In genomic region chr20:48387675-48388074, GRCh38 we compare ENCODE assay signal across 25 cellular contexts.
DNase-seq lines count a peak whose midpoint lies in the region; ATAC-seq and TF ChIP-seq lines count a peak whose summit lies in the region.
"Had no signal": no experiment of that assay in that cellular context is flagged by ENCODE, and none has a peak within 500 bp of the region (broad histone marks: within the 10 kb centered on the region; RNA-seq: fewer than 3 reads in every experiment).

No MANE protein-coding gene starts in this region.

- ATAC-seq in HG03432 (IDR thresholded peaks at IDR 0.05; ENCODE audit: unreplicated experiment) (no peak), GM19035 (IDR thresholded peaks at IDR 0.05; ENCODE audit: unreplicated experiment) (no peak)
- ATAC-seq: GM23338 had no signal

- H3K27me3 ChIP-seq in GM23248 (replicated peaks; ENCODE audit: insufficient read depth): no peaks in the 10 kb centered on the region; the same call in none of the 2 replicates
- H3K27me3 ChIP-seq in WERI-Rb-1 (ENCODE audit: insufficient read depth, low read depth, severe bottlenecking): no peaks in the 10 kb centered on the region
- no peaks in the 10 kb centered on the region for H3K27me3 ChIP-seq in iPS-15b (ENCODE audit: control insufficient read depth, insufficient read depth, low read length)

- in situ Hi-C loops in GM23248 (cut with MboI): no loop called here

- no peak overlapping the region for H3K9ac ChIP-seq in GM23248
- peak overlapping the region; percentile 54 for H3K9ac ChIP-seq in iPS-15b (ENCODE audit: low read depth, low read length)

- no peaks in the 10 kb centered on the region for H4K20me1 ChIP-seq in GM23248 (ENCODE audit: insufficient read depth)

- no peaks in the 10 kb centered on the region for H3K36me3 ChIP-seq in GM23248 (ENCODE audit: low read depth)
- no peaks in the 10 kb centered on the region for H3K36me3 ChIP-seq in WERI-Rb-1
- H3K36me3 ChIP-seq in iPS-15b (ENCODE audit: control insufficient read depth, insufficient read depth, low read length): no peaks in the 10 kb centered on the region
- H3K36me3 ChIP-seq: HAP-1 had no signal

- no peaks in the 10 kb centered on the region for H3K79me2 ChIP-seq in GM23248 (ENCODE audit: insufficient read depth)

- DNase-seq in NCI-H82 (lab: John Stamatoyannopoulos, UW): peak; percentile 52
- no peak for DNase-seq in NCI-H82 treated with DMSO at 0.1 percent for 48 hours (lab: John Stamatoyannopoulos, UW; ENCODE audit: unreplicated experiment)
- peak; percentile 13 for DNase-seq in GM23248
- peak; percentile 23 for DNase-seq in WERI-Rb-1
- no peak for DNase-seq in activated effector memory CD4-positive, alpha-beta T cell treated with anti-CD3 and anti-CD28 coated beads, Interleukin-2, amount 50 U/mL, for 16 hours
- DNase-seq: 8988T, ACHN, Calu3, DND-41, HFFc6, KBM-7, MV-4-11, NCI-H1105 treated with DMSO at 0.1 percent for 48 hours, NCI-H2029, NCI-H2171, NCI-H226, NCI-H510A, SHP77 treated with DMSO at 0.1 percent for 48 hours, T-helper 1 cell had no signal

- H3K27ac ChIP-seq in GM23248 (no peak overlapping the region), WERI-Rb-1 (no peak overlapping the region)
- H3K27ac ChIP-seq: RWPE1 had no signal

- peak; percentile 29; the same call in 1 of the 2 replicates for TF ChIP-seq CTCF in WERI-Rb-1 (IDR thresholded peaks at IDR 0.05; ENCODE audit: low read depth, low read length)

- H3K4me2 ChIP-seq in GM23248 (ENCODE audit: unreplicated experiment): no peak overlapping the region
- H3K4me2 ChIP-seq: GM23338 had no signal

- no peak overlapping the region for H3K4me3 ChIP-seq in GM23248
- H3K4me3 ChIP-seq in WERI-Rb-1 (ENCODE audit: low read depth, low read length): no peak overlapping the region
- no peak overlapping the region for H3K4me3 ChIP-seq in iPS-15b (ENCODE audit: low read depth, low read length)
- H3K4me3 ChIP-seq: GM23338, HAP-1 had no signal

- H3F3A ChIP-seq in GM23248 (ENCODE audit: insufficient read depth): no peaks in the 10 kb centered on the region

- H3K4me1 ChIP-seq in GM23248 (ENCODE audit: insufficient read depth) (no peaks in the 10 kb centered on the region), iPS-15b (ENCODE audit: control insufficient read depth, insufficient read depth, low read length) (peaks cover 5% of the 10 kb centered on the region)
- H3K4me1 ChIP-seq: HAP-1 had no signal

- no peaks in the 10 kb centered on the region for H3K9me2 ChIP-seq in GM23248 (ENCODE audit: insufficient read depth)

- H2AFZ ChIP-seq in GM23248: no peak overlapping the region
- H2AFZ ChIP-seq: GM23338 had no signal

- 35 to 36% methylated on average over 5 of the region's 5 CpGs for WGBS in GM23248 (ENCODE audit: low coverage in 1 of 2, low lambda C conversion rate in 2 of 2, missing lambda C conversion rate in 2 of 2), 2 experiments

- H3K9me3 ChIP-seq in GM23248 (ENCODE audit: low read depth) (no peaks in the 10 kb centered on the region), WERI-Rb-1 (ENCODE audit: severe bottlenecking) (peaks cover 8% of the 10 kb centered on the region), iPS-15b (ENCODE audit: control insufficient read depth, insufficient read depth, low read length) (no peaks in the 10 kb centered on the region)

Comparison
In these comparisons a context has a peak if more than half of its experiments do, and no peak if none do; other contexts are left out.
1. DNase-seq: peak in NCI-H82 (single experiment), GM23248 (single experiment) and WERI-Rb-1 (single experiment); none in NCI-H82 treated with DMSO at 0.1 percent for 48 hours (single experiment) and activated effector memory CD4-positive, alpha-beta T cell treated with anti-CD3 and anti-CD28 coated beads, Interleukin-2, amount 50 U/mL, for 16 hours (single experiment).